Comparison of ENCODE assay signal across 1 cellular context in genomic region chr3:141349711-141350110, GRCh38.
TF ChIP-seq lines count a peak whose summit lies in the region.

No MANE protein-coding gene starts in this region.

TF ChIP-seq in A549, 52 proteins besides CTCF, POLR2A, EP300 and RAD21 (continued from another document):
- TF ChIP-seq REST (IDR thresholded peaks at IDR 0.05) (no peak), CHD2 (IDR thresholded peaks at IDR 0.05; ENCODE audit: low read length, partially characterized antibody) (no peak), ATOH8 (CRISPR knock-in tag; IDR thresholded peaks at IDR 0.05; ENCODE audit: low read depth) (no peak), RCOR1 (IDR thresholded peaks at IDR 0.05; ENCODE audit: low read depth, low read length) (no peak)
